ENCODE assay signal across 10 cellular contexts in genomic region chr11:88300888-88301477, GRCh38. TPM values are rescaled to one million over a fixed set of nuclear protein-coding genes. Genes with fewer than 3 reads are reported as not detected.
DNase-seq lines count a peak whose midpoint lies in the region; ATAC-seq and TF ChIP-seq lines count a peak whose summit lies in the region.
"Had no signal": no experiment of that assay in that cellular context is flagged by ENCODE, and none has a peak within 500 bp of the region (broad histone marks: within the 10 kb centered on the region; RNA-seq: fewer than 3 reads in every experiment).

No MANE protein-coding gene starts in this region.

- no peak overlapping the region for H3K4me3 Mint-ChIP-seq in activated CD4-positive, alpha-beta T cell treated with anti-CD3 and anti-CD28 coated beads, Interleukin-2, amount 10 ng/mL, durations not matched to agents 7 days and 5 days
- peak overlapping the region; percentile 50 for H3K4me3 Mint-ChIP-seq in activated CD4-positive, alpha-beta memory T cell treated with anti-CD3 and anti-CD28 coated beads, Interleukin-2, amount 10 ng/mL, durations not matched to agents 7 days and 5 days

- H3K9me3 Mint-ChIP-seq in activated CD4-positive, alpha-beta T cell treated with anti-CD3 and anti-CD28 coated beads, Interleukin-2, amount 10 ng/mL, durations not matched to agents 7 days and 5 days: peaks cover 10% of the 10 kb centered on the region
- no peaks in the 10 kb centered on the region for H3K9me3 Mint-ChIP-seq in activated CD4-positive, alpha-beta memory T cell treated with anti-CD3 and anti-CD28 coated beads, Interleukin-2, amount 10 ng/mL, durations not matched to agents 7 days and 5 days

- no peaks in the 10 kb centered on the region for H3K9me3 ChIP-seq in PC-9 (ENCODE audit: insufficient read depth, low read depth)
- H3K9me3 ChIP-seq: A549 had no signal

- no peaks in the 10 kb centered on the region for H3K27me3 Mint-ChIP-seq in activated CD4-positive, alpha-beta T cell treated with anti-CD3 and anti-CD28 coated beads, Interleukin-2, amount 10 ng/mL, durations not matched to agents 7 days and 5 days
- no peaks in the 10 kb centered on the region for H3K27me3 Mint-ChIP-seq in activated CD4-positive, alpha-beta memory T cell treated with anti-CD3 and anti-CD28 coated beads, Interleukin-2, amount 10 ng/mL, durations not matched to agents 7 days and 5 days

- no peaks in the 10 kb centered on the region for H3K79me2 ChIP-seq in PC-9 (ENCODE audit: low read depth)

- no peaks in the 10 kb centered on the region; the same call in 1 of the 2 replicates for H3K9me2 ChIP-seq in PC-9 (ENCODE audit: insufficient read depth)

- DNase-seq in activated CD4-positive, alpha-beta T cell treated with anti-CD3 and anti-CD28 coated beads, Interleukin-2, amount 10 ng/mL, durations not matched to agents 7 days and 5 days: no peak
- no peak for DNase-seq in activated CD4-positive, alpha-beta T cell treated with anti-CD3 and anti-CD28 coated beads, Interleukin-2, amount 50 U/mL, for 1 hour
- DNase-seq in activated CD4-positive, alpha-beta memory T cell treated with anti-CD3 and anti-CD28 coated beads, Interleukin-2, amount 10 ng/mL, durations not matched to agents 7 days and 5 days: no peak
- no peak for DNase-seq in stimulated activated naive CD8-positive, alpha-beta T cell treated with anti-CD3 and anti-CD28 coated beads, Interleukin-15, Interleukin-2, amounts not matched to agents 100 U/mL and 50 U/mL, for 24 hours
- DNase-seq in PC-9: no peak
- no peak for DNase-seq in NCI-H345 treated with DMSO at 0.1 percent for 48 hours (lab: John Stamatoyannopoulos, UW; ENCODE audit: unreplicated experiment)
- DNase-seq in NCI-H524 (lab: John Stamatoyannopoulos, UW): no peak
- DNase-seq: dorsolateral prefrontal cortex had no signal

- no peak overlapping the region for H3K4me2 ChIP-seq in PC-9
- H3K4me2 ChIP-seq: A549 had no signal

- BruUV-seq in PC-9 (replicated peaks; lab: Mats Ljungman, UMichigan): no TSS peak

- 0 out of 2 replicates have a peak, but pooled peaks cover 22% of the 10 kb centered on the region for H3K36me3 ChIP-seq in PC-9 (ENCODE audit: low read depth)

- no peak overlapping the region for H3K27ac ChIP-seq in PC-9
- H3K27ac ChIP-seq: A549, dorsolateral prefrontal cortex had no signal

- peaks cover 95% of the 10 kb centered on the region for H3K36me3 Mint-ChIP-seq in activated CD4-positive, alpha-beta T cell treated with anti-CD3 and anti-CD28 coated beads, Interleukin-2, amount 10 ng/mL, durations not matched to agents 7 days and 5 days (ENCODE audit: low read depth)
- peaks cover 93% of the 10 kb centered on the region for H3K36me3 Mint-ChIP-seq in activated CD4-positive, alpha-beta memory T cell treated with anti-CD3 and anti-CD28 coated beads, Interleukin-2, amount 10 ng/mL, durations not matched to agents 7 days and 5 days (ENCODE audit: low read depth)

- no peaks in the 10 kb centered on the region for H3K4me1 ChIP-seq in PC-9 (replicated peaks; ENCODE audit: insufficient read depth)
- H3K4me1 ChIP-seq: A549 had no signal

- TF ChIP-seq CTCF in PC-9 (conservative IDR thresholded peaks at IDR 0.05): no peak

- no peaks in the 10 kb centered on the region for H4K20me1 ChIP-seq in PC-9 (ENCODE audit: insufficient read depth)

- peak overlapping the region; percentile 82 for H3K27ac Mint-ChIP-seq in activated CD4-positive, alpha-beta T cell treated with anti-CD3 and anti-CD28 coated beads, Interleukin-2, amount 10 ng/mL, durations not matched to agents 7 days and 5 days
- H3K27ac Mint-ChIP-seq in activated CD4-positive, alpha-beta memory T cell treated with anti-CD3 and anti-CD28 coated beads, Interleukin-2, amount 10 ng/mL, durations not matched to agents 7 days and 5 days: peak overlapping the region; percentile 69

- H3K4me1 Mint-ChIP-seq in activated CD4-positive, alpha-beta T cell treated with anti-CD3 and anti-CD28 coated beads, Interleukin-2, amount 10 ng/mL, durations not matched to agents 7 days and 5 days: peaks cover 47% of the 10 kb centered on the region
- peaks cover 41% of the 10 kb centered on the region for H3K4me1 Mint-ChIP-seq in activated CD4-positive, alpha-beta memory T cell treated with anti-CD3 and anti-CD28 coated beads, Interleukin-2, amount 10 ng/mL, durations not matched to agents 7 days and 5 days

- no peak overlapping the region for H2AFZ ChIP-seq in PC-9

- ATAC-seq in HG02852 (IDR thresholded peaks at IDR 0.05; ENCODE audit: unreplicated experiment): peak; percentile 61
- ATAC-seq in stimulated activated naive CD8-positive, alpha-beta T cell treated with anti-CD3 and anti-CD28 coated beads, Interleukin-15, Interleukin-2, amounts not matched to agents 100 U/mL and 50 U/mL, for 24 hours: peak; percentile 68
- ATAC-seq: A549 had no signal

- intact Hi-C loops in PC-9 (cut with micrococcal nuclease; ENCODE audit: unreplicated experiment): no loop called here

- CTCF ChIA-PET in activated CD4-positive, alpha-beta T cell treated with anti-CD3 and anti-CD28 coated beads, Interleukin-2, amount 10 ng/mL, durations not matched to agents 7 days and 5 days (lab: Charles Lee): interaction anchor here (0.6 to 0.7 kb wide), 2 partner anchors 35 to 126 kb away, joined by 3 to 4 read pairs; partner anchors contain the start of gene RAB38
- CTCF ChIA-PET in activated CD4-positive, alpha-beta memory T cell treated with anti-CD3 and anti-CD28 coated beads, Interleukin-2, amount 10 ng/mL, durations not matched to agents 7 days and 5 days (lab: Charles Lee): interaction anchor here (1.2 kb wide), 1 partner anchor 21 kb away, joined by 3 read pairs; no protein-coding TSS in a partner anchor
- CTCF ChIA-PET in PC-9 (lab: Charles Lee): no interaction called here

- no peaks in the 10 kb centered on the region for H3K27me3 ChIP-seq in PC-9 (ENCODE audit: insufficient read depth, low read depth)
- H3K27me3 ChIP-seq: dorsolateral prefrontal cortex had no signal

- no peak overlapping the region for H3K4me3 ChIP-seq in PC-9
- H3K4me3 ChIP-seq: A549, dorsolateral prefrontal cortex had no signal

- no peaks in the 10 kb centered on the region for H3F3A ChIP-seq in PC-9 (ENCODE audit: insufficient read depth, low read depth)

- POLR2A ChIA-PET in activated CD4-positive, alpha-beta T cell treated with anti-CD3 and anti-CD28 coated beads, Interleukin-2, amount 10 ng/mL, durations not matched to agents 7 days and 5 days (lab: Charles Lee): no interaction called here
- POLR2A ChIA-PET in activated CD4-positive, alpha-beta memory T cell treated with anti-CD3 and anti-CD28 coated beads, Interleukin-2, amount 10 ng/mL, durations not matched to agents 7 days and 5 days (lab: Charles Lee): interaction anchor here (0.5 to 1.7 kb wide), 4 partner anchors 24 to 251 kb away, joined by 3 to 12 read pairs (median 3); partner anchors contain the start of gene CTSC
- POLR2A ChIA-PET in PC-9 (lab: Charles Lee; ENCODE audit: unreplicated experiment): no interaction called here

RNA-seq across cellular contexts. Expression of gene CTSC, which starts 36.6 kb away (rescaled TPM):
- 100 to 1,000 TPM; 230 to 272 TPM for total RNA-seq in activated CD4-positive, alpha-beta T cell treated with anti-CD3 and anti-CD28 coated beads, Interleukin-2, amount 10 ng/mL, durations not matched to agents 7 days and 5 days
- total RNA-seq in activated CD4-positive, alpha-beta memory T cell treated with anti-CD3 and anti-CD28 coated beads, Interleukin-2, amount 10 ng/mL, durations not matched to agents 7 days and 5 days: 100 to 1,000 TPM; 321 to 323 TPM
- 119 and 124 TPM in 2 replicates for total RNA-seq in PC-9 (2021)
